23 cellular contexts compared by ENCODE assay signal in genomic region chr22:33743756-33744155, GRCh38.
A peak's percentile ranks its signal among the peaks of the same experiment; 100 is the strongest.
DNase-seq lines count a peak whose midpoint lies in the region; ATAC-seq, FAIRE-seq and TF ChIP-seq lines count a peak whose summit lies in the region.
"Had no signal": no experiment of that assay in that cellular context is flagged by ENCODE, and none has a peak within 500 bp of the region (broad histone marks: within the 10 kb centered on the region; RNA-seq: fewer than 3 reads in every experiment).

No MANE protein-coding gene starts in this region.

- H3K27ac Mint-ChIP-seq in stimulated activated naive B cell treated with anti-CD40 and anti-IgM and Interleukin-4, amounts not matched to agents 10 μg/mL and 1 μg/mL and 100 μg/mL, for 72 hours, result peak overlapping the region; percentile 5

- H3K27me3 Mint-ChIP-seq in stimulated activated naive B cell treated with anti-CD40 and anti-IgM and Interleukin-4, amounts not matched to agents 10 μg/mL and 1 μg/mL and 100 μg/mL, for 72 hours, result no peaks in the 10 kb centered on the region

- no peak overlapping the region for H2AFZ ChIP-seq in OCI-LY1 (ENCODE audit: low read length)

- no peaks in the 10 kb centered on the region for H3K9me3 ChIP-seq in OCI-LY1 (ENCODE audit: low read length)
- H3K9me3 ChIP-seq: SJSA1 had no signal

- peaks cover 2 to 3% of the 10 kb centered on the region in 2 donors for H3K9me3 Mint-ChIP-seq in stimulated activated naive B cell treated with anti-CD40 and anti-IgM and Interleukin-4, amounts not matched to agents 10 μg/mL and 1 μg/mL and 100 μg/mL, for 72 hours

- H3K27ac ChIP-seq in OCI-LY1 (ENCODE audit: low read depth, low read length, poor library complexity, severe bottlenecking), result peak overlapping the region; percentile 39
- H3K27ac ChIP-seq: HL-60, SJSA1 had no signal

- H3F3A ChIP-seq in OCI-LY1 (ENCODE audit: insufficient read depth, low read length), result no peaks in the 10 kb centered on the region

- H3K9me2 ChIP-seq in OCI-LY1 (ENCODE audit: low read depth, low read length), result no peaks in the 10 kb centered on the region

- DNase-seq in GM12891 (ENCODE audit: insufficient read length, low spot score) (peak; percentile 35), GM19239 (ENCODE audit: insufficient read length, low spot score) (peak; percentile 24), NCI-H526 (lab: John Stamatoyannopoulos, UW) (no peak), iPS-NIHi11 (ENCODE audit: low spot score) (no peak)
- peak; percentile 11 for DNase-seq in stimulated activated naive B cell treated with anti-CD40 and anti-IgM and Interleukin-4, amounts not matched to agents 10 μg/mL and 1 μg/mL and 100 μg/mL, for 72 hours
- no peak for DNase-seq in activated CD4-positive, alpha-beta T cell treated with anti-CD3 and anti-CD28 coated beads for 48 hours
- DNase-seq: Calu3, DMS79 treated with DMSO at 0.1 percent for 48 hours, GF-D8, Karpas-422, NCI-H1092, NCI-H1417 treated with DMSO at 0.1 percent for 48 hours, NCI-H187 treated with DMSO at 0.1 percent for 48 hours, NCI-H2171 treated with DMSO at 0.1 percent for 48 hours, NCI-H345, NCI-H510A treated with DMSO at 0.1 percent for 48 hours, NCI-H774, Right ventricle myocardium superior, RPMI8226 had no signal

- peaks cover 34% of the 10 kb centered on the region in 2 donors for H3K4me1 Mint-ChIP-seq in stimulated activated naive B cell treated with anti-CD40 and anti-IgM and Interleukin-4, amounts not matched to agents 10 μg/mL and 1 μg/mL and 100 μg/mL, for 72 hours

- no peak overlapping the region for H3K4me2 ChIP-seq in OCI-LY1 (ENCODE audit: low read length)

- TF ChIP-seq POLR2A in GM12891 (IDR thresholded peaks at IDR 0.05; ENCODE audit: low read depth, low read length), result no peak

- H3K36me3 Mint-ChIP-seq in stimulated activated naive B cell treated with anti-CD40 and anti-IgM and Interleukin-4, amounts not matched to agents 10 μg/mL and 1 μg/mL and 100 μg/mL, for 72 hours, result peaks cover 12 to 32% of the 10 kb centered on the region in 2 donors

- no peaks in the 10 kb centered on the region for H3K79me2 ChIP-seq in OCI-LY1 (ENCODE audit: insufficient read depth, low read length)

- H3K36me3 ChIP-seq in OCI-LY1 (ENCODE audit: insufficient read depth, low read length), result no peaks in the 10 kb centered on the region
- H3K36me3 ChIP-seq: SJSA1 had no signal

- no peak overlapping the region for H3K4me3 Mint-ChIP-seq in stimulated activated naive B cell treated with anti-CD40 and anti-IgM and Interleukin-4, amounts not matched to agents 10 μg/mL and 1 μg/mL and 100 μg/mL, for 72 hours

- no peak for TF ChIP-seq CTCF in OCI-LY1 (IDR thresholded peaks at IDR 0.05; ENCODE audit: low read length)

- peak; percentile 91 for ATAC-seq in stimulated activated naive B cell treated with anti-CD40 and anti-IgM and Interleukin-4, amounts not matched to agents 10 μg/mL and 1 μg/mL and 100 μg/mL, for 72 hours (replicated peaks)
- ATAC-seq: HCT116 had no signal

- no peaks in the 10 kb centered on the region for H4K20me1 ChIP-seq in OCI-LY1 (ENCODE audit: insufficient read depth, low read length)

- no peak overlapping the region for H3K4me3 ChIP-seq in OCI-LY1 (ENCODE audit: low read depth, low read length, poor library complexity, severe bottlenecking)
- H3K4me3 ChIP-seq: SJSA1 had no signal

- peaks cover 37% of the 10 kb centered on the region for H3K4me1 ChIP-seq in OCI-LY1 (ENCODE audit: insufficient read depth, low read length, severe bottlenecking)
- H3K4me1 ChIP-seq: SJSA1 had no signal

- no peaks in the 10 kb centered on the region for H3K27me3 ChIP-seq in OCI-LY1 (ENCODE audit: insufficient read depth, low read length)
- H3K27me3 ChIP-seq: SJSA1 had no signal

- FAIRE-seq in GM12891 (lab: Jason Lieb, UNC) (peak; percentile 85), GM19239 (lab: Jason Lieb, UNC) (peak; percentile 58)

- H3K9ac ChIP-seq in OCI-LY1 (ENCODE audit: low read length), result no peak overlapping the region

TF ChIP-seq in GM12891, 5 proteins besides CTCF, POLR2A, EP300 and RAD21:
- TF ChIP-seq SPI1 (IDR thresholded peaks at IDR 0.05; ENCODE audit: low read depth, low read length), result peak; percentile 89
- TF ChIP-seq POU2F2 (IDR thresholded peaks at IDR 0.05; ENCODE audit: low read depth, low read length), result no peak

Comparison
In these comparisons a context has a peak if more than half of its experiments do, and no peak if none do; other contexts are left out.
1. DNase-seq: peak in GM12891 (single experiment), GM19239 (single experiment) and stimulated activated naive B cell treated with anti-CD40 and anti-IgM and Interleukin-4, amounts not matched to agents 10 μg/mL and 1 μg/mL and 100 μg/mL, for 72 hours (single experiment); none in NCI-H526 (0 of 2), activated CD4-positive, alpha-beta T cell treated with anti-CD3 and anti-CD28 coated beads for 48 hours (single experiment) and iPS-NIHi11 (single experiment).